ENCODE assay signal across 17 cellular contexts in the genomic region with DNA sequence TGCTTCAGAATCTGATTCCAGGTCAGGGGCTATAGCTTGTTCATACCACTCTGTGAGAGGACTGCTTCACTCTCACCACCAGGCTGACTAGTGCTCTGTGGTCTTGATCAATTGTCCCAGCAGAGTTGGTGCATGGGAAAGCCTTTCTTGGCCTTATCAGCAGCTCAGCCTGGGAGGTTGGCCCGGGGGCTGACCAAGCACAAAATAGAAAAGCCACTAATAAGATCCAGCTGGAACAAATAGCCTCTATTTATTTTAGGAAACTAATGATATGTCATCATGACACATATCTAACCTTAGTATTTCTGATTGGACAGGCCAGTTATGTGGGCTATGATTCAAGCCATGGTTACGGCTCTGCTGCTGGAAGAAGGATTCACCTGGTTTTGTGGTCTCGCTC.
A peak's percentile ranks its signal among the peaks of the same experiment; 100 is the strongest.
DNase-seq lines count a peak whose midpoint lies in the region; ATAC-seq and TF ChIP-seq lines count a peak whose summit lies in the region.
"Had no signal": no experiment of that assay in that cellular context is flagged by ENCODE, and none has a peak within 500 bp of the region (broad histone marks: within the 10 kb centered on the region; RNA-seq: fewer than 3 reads in every experiment).

No MANE protein-coding gene starts in this region.

- no peaks in the 10 kb centered on the region for H3K9me3 ChIP-seq in left ventricle myocardium inferior (replicated peaks)
- peaks cover 2% of the 10 kb centered on the region for H3K9me3 ChIP-seq in aorta (ENCODE audit: control insufficient read depth, low read length)
- H3K9me3 ChIP-seq: A549, esophagus muscularis mucosa, lower lobe of right lung, stomach had no signal

- peak; percentile 18 for TF ChIP-seq CTCF in left ventricle myocardium inferior (IDR thresholded peaks at IDR 0.05; ENCODE audit: borderline replicate concordance)

- H3K27me3 ChIP-seq in left ventricle myocardium inferior (ENCODE audit: low read depth): no peaks in the 10 kb centered on the region
- no peaks in the 10 kb centered on the region for H3K27me3 ChIP-seq in aorta (ENCODE audit: control insufficient read depth in 1 of 2, insufficient read depth in 2 of 2, low read length in 1 of 2)
- H3K27me3 ChIP-seq: cardiac muscle cell, esophagus muscularis mucosa, stomach had no signal

- H3K4me3 ChIP-seq in left ventricle myocardium inferior: no peak overlapping the region
- H3K4me3 ChIP-seq in aorta (ENCODE audit: low read length in 2 of 2): no peak overlapping the region
- H3K4me3 ChIP-seq: A549, cardiac muscle cell, esophagus muscularis mucosa, lower lobe of right lung, stomach had no signal

- no peak for DNase-seq in Right ventricle myocardium inferior (ENCODE audit: missing footprints)
- no peak for DNase-seq in cardiac septum (ENCODE audit: low spot score)
- DNase-seq in amniotic epithelial cell (ENCODE audit: low read depth): peak; percentile 41
- peak; percentile 31 for DNase-seq in left ventricle myocardium inferior
- no peak for DNase-seq in aorta
- no peak for DNase-seq in NCI-H446 treated with DMSO at 0.1 percent for 48 hours (lab: John Stamatoyannopoulos, UW)
- no peak for DNase-seq in inferior parietal cortex (ENCODE audit: extremely low spot score)
- no peak for DNase-seq in activated naive CD4-positive, alpha-beta T cell treated with Interleukin-2 at 50 U/mL for 16 hours
- DNase-seq: activated T-cell treated with anti-CD3 and anti-CD28 coated beads, Interleukin-2, amount 50 U/mL, for 1 hour; lower lobe of right lung; NCI-H2081 treated with DMSO at 0.1 percent for 48 hours; stimulated activated CD4-positive, alpha-beta T cell treated with anti-CD3 and anti-CD28 coated beads, Interleukin-4, amount 100 ng/mL, for 4 hours; stomach had no signal

- peak overlapping the region; percentile 51 for H3K27ac ChIP-seq in left ventricle myocardium inferior (replicated peaks)
- no peak overlapping the region for H3K27ac ChIP-seq in aorta (ENCODE audit: low read depth in 1 of 2, low read length in 2 of 2)
- H3K27ac ChIP-seq: A549, cardiac muscle cell, esophagus muscularis mucosa, lower lobe of right lung, stomach, VCaP had no signal

- 36 to 42% methylated on average over 3 of the region's 3 CpGs for WGBS in aorta, 2 donors

- peak; percentile 66 for ATAC-seq in Right ventricle myocardium inferior
- peak; percentile 80 for ATAC-seq in aorta (ENCODE audit: low FRiP score)
- ATAC-seq: A549 had no signal

- H3K36me3 ChIP-seq in left ventricle myocardium inferior (no peaks in the 10 kb centered on the region), aorta (ENCODE audit: control insufficient read depth in 1 of 2, insufficient read depth in 2 of 2, low read length in 1 of 2) (no peaks in the 10 kb centered on the region)
- H3K36me3 ChIP-seq: cardiac muscle cell, esophagus muscularis mucosa, lower lobe of right lung, stomach had no signal

- intact Hi-C loops in Right ventricle myocardium inferior (cut with DNase I): no loop called here
- intact Hi-C loops in cardiac septum (cut with DNase I): no loop called here
- intact Hi-C loops in left ventricle myocardium inferior (cut with micrococcal nuclease): no loop called here
- intact Hi-C loops in aorta (cut with DNase I): no loop called here

- H3K4me1 ChIP-seq in left ventricle myocardium inferior (peaks cover 24% of the 10 kb centered on the region), aorta (ENCODE audit: control insufficient read depth in 1 of 2, insufficient read depth in 2 of 2, low read length in 2 of 2) (peaks cover 0 to 4% of the 10 kb centered on the region in 2 donors)
- H3K4me1 ChIP-seq: A549, lower lobe of right lung, stomach had no signal

Comparison
In these comparisons a context has a peak if more than half of its experiments do, and no peak if none do; other contexts are left out.
1. DNase-seq: peak in amniotic epithelial cell (single experiment) and left ventricle myocardium inferior (single experiment); none in Right ventricle myocardium inferior (single experiment), cardiac septum (single experiment), aorta (0 of 2), NCI-H446 treated with DMSO at 0.1 percent for 48 hours (single experiment), inferior parietal cortex (single experiment) and activated naive CD4-positive, alpha-beta T cell treated with Interleukin-2 at 50 U/mL for 16 hours (single experiment).